Comparison of ENCODE assay signal across 26 cellular contexts in genomic region chr13:83568019-83568418, GRCh38.
"Had no signal": no experiment of that assay in that cellular context is flagged by ENCODE, and none has a peak within 500 bp of the region (broad histone marks: within the 10 kb centered on the region; RNA-seq: fewer than 3 reads in every experiment).

No MANE protein-coding gene starts in this region.

- H3K27me3 ChIP-seq: SJCRH30 had no signal

- ATAC-seq: activated CD8-positive, alpha-beta memory T cell treated with anti-CD3 and anti-CD28 coated beads, Interleukin-2, amount 10 ng/mL, durations not matched to agents 7 days and 5 days; activated naive CD8-positive, alpha-beta T cell treated with anti-CD3 and anti-CD28 coated beads, Interleukin-2, amount 50 U/mL, for 24 hours had no signal

- H3K36me3 ChIP-seq: SJCRH30, WERI-Rb-1 had no signal

- DNase-seq: activated CD4-positive, alpha-beta memory T cell treated with anti-CD3 and anti-CD28 coated beads, Interleukin-2, amount 10 ng/mL, durations not matched to agents 7 days and 5 days; activated CD4-positive, alpha-beta T cell treated with anti-CD3 and anti-CD28 coated beads for 1 hour; activated CD4-positive, alpha-beta T cell treated with anti-CD3 and anti-CD28 coated beads for 48 hours; activated CD4-positive, CD25-positive, alpha-beta regulatory T cell; activated CD8-positive, alpha-beta memory T cell treated with anti-CD3 and anti-CD28 coated beads for 24 hours; activated CD8-positive, alpha-beta memory T cell treated with anti-CD3 and anti-CD28 coated beads, Interleukin-2, amount 10 ng/mL, durations not matched to agents 7 days and 5 days; activated CD8-positive, alpha-beta memory T cell treated with anti-CD3 and anti-CD28 coated beads, Interleukin-2, amount 50 U/mL, for 48 hours; activated effector memory CD4-positive, alpha-beta T cell treated with Interleukin-2 at 50 U/mL for 16 hours; activated naive CD4-positive, alpha-beta T cell treated with anti-CD3 and anti-CD28 coated beads, Interleukin-2, amount 10 ng/mL, durations not matched to agents 7 days and 5 days; activated naive CD8-positive, alpha-beta T cell treated with anti-CD3 and anti-CD28 coated beads, Interleukin-2, amount 50 U/mL, for 24 hours; activated T-cell treated with anti-CD3 and anti-CD28 coated beads, Interleukin-2, amount 50 U/mL, for 48 hours; anterior cingulate cortex; central memory CD4-positive, alpha-beta T cell; NCI-H1092 treated with DMSO at 0.1 percent for 48 hours; NCI-H187; NCI-H2029 treated with DMSO at 0.1 percent for 48 hours; NCI-H2107; NCI-H2171 treated with DMSO at 0.1 percent for 48 hours; NCI-H2227 treated with DMSO at 0.1 percent for 48 hours; NCI-H446; NCI-H526 treated with DMSO at 0.1 percent for 48 hours; SJCRH30; T1000; WERI-Rb-1 had no signal

- H3K27ac ChIP-seq: SJCRH30, SK-N-MC, WERI-Rb-1 had no signal

- H3K9me3 ChIP-seq: SJCRH30 had no signal

- H3K4me1 ChIP-seq: SJCRH30 had no signal

- FAIRE-seq: colon had no signal

- H3K4me3 ChIP-seq: SJCRH30, SK-N-MC had no signal
